In the genomic region with DNA sequence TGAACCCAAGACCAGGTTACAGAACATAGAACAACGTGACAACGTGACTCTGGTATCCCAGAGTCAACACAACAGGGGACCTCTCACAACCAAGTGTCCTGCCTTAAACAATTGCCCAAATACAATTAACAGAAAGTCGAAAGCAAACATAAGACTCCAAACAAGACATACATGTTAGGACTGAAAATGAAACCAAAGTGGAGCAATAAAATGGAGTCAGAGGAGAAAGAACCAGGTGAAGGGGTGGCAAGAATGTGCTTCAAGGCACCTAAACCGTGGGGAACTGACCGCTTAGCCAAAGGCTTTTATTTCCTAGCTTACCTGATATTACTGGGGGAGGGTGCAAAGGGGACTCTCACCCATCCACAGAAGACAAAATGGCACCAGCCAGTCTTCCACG, we compare ENCODE assay signal across 16 cellular contexts. TPM values are rescaled to one million over a fixed set of nuclear protein-coding genes. Genes with fewer than 3 reads are reported as not detected.
A peak's percentile ranks its signal among the peaks of the same experiment; 100 is the strongest.
DNase-seq lines count a peak whose midpoint lies in the region; TF ChIP-seq lines count a peak whose summit lies in the region.
"Had no signal": no experiment of that assay in that cellular context is flagged by ENCODE, and none has a peak within 500 bp of the region (broad histone marks: within the 10 kb centered on the region; RNA-seq: fewer than 3 reads in every experiment).

No MANE protein-coding gene starts in this region.

- H3K4me1 ChIP-seq in hepatocyte (ENCODE audit: insufficient read depth) (no peaks in the 10 kb centered on the region), skeletal muscle satellite cell (ENCODE audit: control insufficient read depth, insufficient read depth, low read length) (no peaks in the 10 kb centered on the region)
- H3K4me1 ChIP-seq: A549, BLaER1 had no signal

- no peaks in the 10 kb centered on the region for H3K9me3 ChIP-seq in hepatocyte (ENCODE audit: low read depth)
- no peaks in the 10 kb centered on the region for H3K9me3 ChIP-seq in skeletal muscle satellite cell (replicated peaks; ENCODE audit: low read length)
- H3K9me3 ChIP-seq: A549 had no signal

- H3K9me2 ChIP-seq in hepatocyte (replicated peaks; ENCODE audit: insufficient read depth): no peaks in the 10 kb centered on the region

- 86% methylated on average over 6 of the region's 6 CpGs for WGBS in hepatocyte (ENCODE audit: low lambda C conversion rate, missing lambda C conversion rate)

- H2AFZ ChIP-seq in hepatocyte: no peak overlapping the region

- no peaks in the 10 kb centered on the region for H3K27me3 ChIP-seq in hepatocyte
- no peaks in the 10 kb centered on the region for H3K27me3 ChIP-seq in skeletal muscle satellite cell (ENCODE audit: control insufficient read depth, insufficient read depth, low read length)
- H3K27me3 ChIP-seq: BLaER1 had no signal

- H3K4me2 ChIP-seq in hepatocyte (peak overlapping the region; percentile 44), skeletal muscle satellite cell (ENCODE audit: low read length) (peak overlapping the region; percentile 23)
- H3K4me2 ChIP-seq: A549, BLaER1 had no signal

- DNase-seq in DMS79 treated with DMSO at 0.1 percent for 48 hours (lab: John Stamatoyannopoulos, UW): peak; percentile 65
- no peak for DNase-seq in DMS79 (lab: John Stamatoyannopoulos, UW)
- DNase-seq in hepatocyte (ENCODE audit: low spot score): no peak
- DNase-seq in DMS 273 (lab: John Stamatoyannopoulos, UW; ENCODE audit: unreplicated experiment): no peak
- no peak for DNase-seq in midbrain (lab: John Stamatoyannopoulos, UW)
- DNase-seq in activated CD8-positive, alpha-beta memory T cell treated with anti-CD3 and anti-CD28 coated beads, Interleukin-2, amount 50 U/mL, for 4 hours: no peak
- DNase-seq: AML-193; CD4-positive, alpha-beta memory T cell; GDM1; GOT3; H7; KBM-7 had no signal

- peaks cover 4% of the 10 kb centered on the region for H3K79me2 ChIP-seq in hepatocyte

- TF ChIP-seq CTCF in hepatocyte (IDR thresholded peaks at IDR 0.05; ENCODE audit: poor library complexity): no peak

- H4K20me1 ChIP-seq in hepatocyte (ENCODE audit: insufficient read depth, poor library complexity, severe bottlenecking): no peaks in the 10 kb centered on the region
- H4K20me1 ChIP-seq: BLaER1 had no signal

- peak overlapping the region; percentile 46 for H3K27ac ChIP-seq in hepatocyte
- H3K27ac ChIP-seq: 22Rv1, A549, BLaER1 had no signal

- no peak overlapping the region for H3K9ac ChIP-seq in skeletal muscle satellite cell (ENCODE audit: low read depth, low read length)
- H3K9ac ChIP-seq: BLaER1 had no signal

- H3K4me3 ChIP-seq in hepatocyte (no peak overlapping the region), skeletal muscle satellite cell (ENCODE audit: low read length) (no peak overlapping the region)
- H3K4me3 ChIP-seq: A549, BLaER1 had no signal

- H3K36me3 ChIP-seq in hepatocyte (replicated peaks; ENCODE audit: insufficient read depth, low read depth) (no peaks in the 10 kb centered on the region), skeletal muscle satellite cell (ENCODE audit: insufficient read depth, low read length) (no peaks in the 10 kb centered on the region)
- H3K36me3 ChIP-seq: BLaER1 had no signal

RNA-seq across cellular contexts. Expression of gene BACE2, which starts 17.8 kb away (rescaled TPM):
- total RNA-seq in hepatocyte: 28.4 and 34.6 TPM in 2 replicates
- polyA plus RNA-seq in hepatocyte: 35.6 and 37.0 TPM in 2 replicates
- 14.7 and 24.0 TPM in 2 replicates for total RNA-seq in skeletal muscle satellite cell (2012; rRNA removed)
- total RNA-seq: CD4-positive, alpha-beta memory T cell had no signal
